Comparison of ENCODE assay signal across 8 cellular contexts in the genomic region with DNA sequence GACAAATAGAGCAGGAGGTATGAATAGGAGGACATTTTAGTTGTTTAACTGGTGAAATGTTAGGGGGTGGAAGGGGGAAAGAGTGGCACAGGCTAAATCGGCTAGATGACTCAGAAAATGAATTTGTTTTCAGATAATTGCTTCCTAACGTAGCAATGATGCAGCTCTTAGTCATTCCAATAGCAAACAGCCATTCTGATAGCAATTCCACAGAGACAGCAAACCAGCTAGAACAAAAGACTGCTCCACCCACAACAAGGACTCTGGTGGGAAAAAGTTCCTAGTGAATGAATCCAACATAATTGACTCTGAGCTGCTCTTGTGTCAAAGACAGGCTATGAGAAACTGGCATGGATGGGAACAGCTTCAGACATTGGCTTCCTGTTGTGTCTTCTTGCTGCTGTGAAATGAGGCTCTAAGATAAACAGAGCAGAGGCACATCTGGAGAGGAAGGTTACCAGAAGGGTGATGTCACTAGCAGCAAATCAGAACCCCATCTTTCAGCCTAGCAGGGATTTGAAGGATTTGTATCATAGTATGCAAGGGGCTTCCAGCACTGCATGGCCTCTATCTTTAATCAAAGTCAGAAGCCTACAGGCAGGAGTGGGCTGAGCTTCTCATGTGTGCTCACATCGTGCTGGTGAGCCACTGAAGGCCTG. TPM values are rescaled to one million over a fixed set of nuclear protein-coding genes. Genes with fewer than 3 reads are reported as not detected.
DNase-seq lines count a peak whose midpoint lies in the region; ATAC-seq and TF ChIP-seq lines count a peak whose summit lies in the region.

No MANE protein-coding gene starts in this region.

- intact Hi-C loops in activated T-helper 2 cell treated with anti-CD3 and anti-CD28 coated beads, Interferon-gamma antibody, Interleukin-2, Interleukin-4, amounts not matched to agents 10 μg/mL and 5 μg/mL and 100 μg/mL, durations not matched to agents 14 hours and 24 hours and 36 hours (cut with micrococcal nuclease): no loop called here

- peaks cover 15% of the 10 kb centered on the region for H3K4me1 Mint-ChIP-seq in activated T-helper 2 cell treated with anti-CD3 and anti-CD28 coated beads, Interferon-gamma antibody, Interleukin-2, Interleukin-4, amounts not matched to agents 10 μg/mL and 5 μg/mL and 100 μg/mL, durations not matched to agents 14 hours and 24 hours and 36 hours (ENCODE audit: low read depth)
- H3K4me1 Mint-ChIP-seq in naive thymus-derived CD8-positive, alpha-beta T cell: peaks cover 0 to 9% (median 2%) of the 10 kb centered on the region in 4 donors

- H3K27me3 ChIP-seq in hepatocyte (no peaks in the 10 kb centered on the region), suprapubic skin (no peaks in the 10 kb centered on the region)

- peak overlapping the region; percentile 67 for H3K27ac Mint-ChIP-seq in activated T-helper 2 cell treated with anti-CD3 and anti-CD28 coated beads, Interferon-gamma antibody, Interleukin-2, Interleukin-4, amounts not matched to agents 10 μg/mL and 5 μg/mL and 100 μg/mL, durations not matched to agents 14 hours and 24 hours and 36 hours
- H3K27ac Mint-ChIP-seq in naive thymus-derived CD8-positive, alpha-beta T cell: peak overlapping the region in 3 of 10 donors; percentile 22 to 84 (median 82)

- no peaks in the 10 kb centered on the region for H3K9me3 Mint-ChIP-seq in activated T-helper 2 cell treated with anti-CD3 and anti-CD28 coated beads, Interferon-gamma antibody, Interleukin-2, Interleukin-4, amounts not matched to agents 10 μg/mL and 5 μg/mL and 100 μg/mL, durations not matched to agents 14 hours and 24 hours and 36 hours
- no peaks in the 10 kb centered on the region for H3K9me3 Mint-ChIP-seq in naive thymus-derived CD8-positive, alpha-beta T cell

- H4K20me1 ChIP-seq in hepatocyte (ENCODE audit: insufficient read depth, poor library complexity, severe bottlenecking): no peaks in the 10 kb centered on the region

- POLR2A ChIA-PET in naive thymus-derived CD8-positive, alpha-beta T cell (lab: Charles Lee): no interaction called here

- H3K9me3 ChIP-seq in hepatocyte (ENCODE audit: low read depth) (no peaks in the 10 kb centered on the region), suprapubic skin (no peaks in the 10 kb centered on the region)

- TF ChIP-seq EP300 in suprapubic skin (IDR thresholded peaks at IDR 0.05): no peak

- H3K4me3 ChIP-seq in hepatocyte (no peak overlapping the region), suprapubic skin (no peak overlapping the region)

- H3K4me2 ChIP-seq in hepatocyte: peak overlapping the region; percentile 27

- H3K36me3 ChIP-seq in hepatocyte (replicated peaks; ENCODE audit: insufficient read depth, low read depth) (no peaks in the 10 kb centered on the region), suprapubic skin (no peaks in the 10 kb centered on the region)

- H3K27ac ChIP-seq in hepatocyte: peak overlapping the region; percentile 85
- peak overlapping the region; percentile 39 for H3K27ac ChIP-seq in suprapubic skin

- in situ Hi-C loops in G401 (cut with HindIII; ENCODE audit: low sequenced_read_pairs): no loop called here

- no peaks in the 10 kb centered on the region for H3K27me3 Mint-ChIP-seq in activated T-helper 2 cell treated with anti-CD3 and anti-CD28 coated beads, Interferon-gamma antibody, Interleukin-2, Interleukin-4, amounts not matched to agents 10 μg/mL and 5 μg/mL and 100 μg/mL, durations not matched to agents 14 hours and 24 hours and 36 hours (ENCODE audit: low read depth)
- H3K27me3 Mint-ChIP-seq in naive thymus-derived CD8-positive, alpha-beta T cell: no peaks in the 10 kb centered on the region

- no peak overlapping the region for H3K4me3 Mint-ChIP-seq in activated T-helper 2 cell treated with anti-CD3 and anti-CD28 coated beads, Interferon-gamma antibody, Interleukin-2, Interleukin-4, amounts not matched to agents 10 μg/mL and 5 μg/mL and 100 μg/mL, durations not matched to agents 14 hours and 24 hours and 36 hours (ENCODE audit: low read depth)
- no peak overlapping the region for H3K4me3 Mint-ChIP-seq in naive thymus-derived CD8-positive, alpha-beta T cell

- no peaks in the 10 kb centered on the region for H3K79me2 ChIP-seq in hepatocyte

- 8% methylated on average over 3 of the region's 3 CpGs for WGBS in hepatocyte (ENCODE audit: low lambda C conversion rate, missing lambda C conversion rate)
- 30% methylated on average over 3 of the region's 3 CpGs for WGBS in suprapubic skin

- peak; percentile 48 for ATAC-seq in HG03432 (IDR thresholded peaks at IDR 0.05; ENCODE audit: unreplicated experiment)
- ATAC-seq in naive thymus-derived CD8-positive, alpha-beta T cell: no peak
- ATAC-seq in HG02759 (IDR thresholded peaks at IDR 0.05; ENCODE audit: unreplicated experiment): no peak

- no peaks in the 10 kb centered on the region for H3K9me2 ChIP-seq in hepatocyte (replicated peaks; ENCODE audit: insufficient read depth)

- no peak for TF ChIP-seq CTCF in hepatocyte (IDR thresholded peaks at IDR 0.05; ENCODE audit: poor library complexity)
- no peak for TF ChIP-seq CTCF in suprapubic skin (IDR thresholded peaks at IDR 0.05)

- H3K36me3 Mint-ChIP-seq in activated T-helper 2 cell treated with anti-CD3 and anti-CD28 coated beads, Interferon-gamma antibody, Interleukin-2, Interleukin-4, amounts not matched to agents 10 μg/mL and 5 μg/mL and 100 μg/mL, durations not matched to agents 14 hours and 24 hours and 36 hours (ENCODE audit: low read depth): peaks cover 4% of the 10 kb centered on the region
- H3K36me3 Mint-ChIP-seq in naive thymus-derived CD8-positive, alpha-beta T cell: no peaks in the 10 kb centered on the region

- no peak for TF ChIP-seq POLR2A in suprapubic skin (IDR thresholded peaks at IDR 0.05)

- H3K4me1 ChIP-seq in hepatocyte (ENCODE audit: insufficient read depth) (peaks cover 27% of the 10 kb centered on the region), suprapubic skin (peaks cover 24% of the 10 kb centered on the region)

- peak; percentile 31 for DNase-seq in 8988T
- no peak for DNase-seq in activated T-helper 2 cell treated with anti-CD3 and anti-CD28 coated beads, Interferon-gamma antibody, Interleukin-2, Interleukin-4, amounts not matched to agents 10 μg/mL and 5 μg/mL and 100 μg/mL, durations not matched to agents 14 hours and 24 hours and 36 hours (ENCODE audit: low spot score)
- peak; percentile 76 for DNase-seq in hepatocyte (ENCODE audit: low spot score)
- DNase-seq in suprapubic skin (ENCODE audit: low spot score in 2 of 2): no peak
- DNase-seq in naive thymus-derived CD8-positive, alpha-beta T cell: no peak
- DNase-seq in G401 (ENCODE audit: low spot score): no peak

- H2AFZ ChIP-seq in hepatocyte: no peak overlapping the region

RNA-seq across cellular contexts. Expression of gene F2RL1, which starts 28.1 kb away (rescaled TPM):
- total RNA-seq in activated T-helper 2 cell treated with anti-CD3 and anti-CD28 coated beads, Interferon-gamma antibody, Interleukin-2, Interleukin-4, amounts not matched to agents 10 μg/mL and 5 μg/mL and 100 μg/mL, durations not matched to agents 14 hours and 24 hours and 36 hours: 0.09 and 0.16 TPM in 2 replicates
- 210 and 235 TPM in 2 replicates for total RNA-seq in hepatocyte
- polyA plus RNA-seq in hepatocyte: 88.0 and 130 TPM in 2 replicates
- 100 to 1,000 TPM in 2 of 4 donors, 10 to 100 TPM in 2; 20.8 to 107 (median 77.7) TPM for total RNA-seq in suprapubic skin
- total RNA-seq in naive thymus-derived CD8-positive, alpha-beta T cell: 1 to 10 TPM; 3.1 to 4.2 TPM
- 1 to 10 TPM in 2 of 3 donors, under 1 TPM in 1; 0.48 to 4.7 (median 2.0) TPM for polyA plus RNA-seq in naive thymus-derived CD8-positive, alpha-beta T cell
- 162 and 209 TPM in 2 replicates for total RNA-seq in G401 (2014; rRNA removed; shearing (Covaris generic))

RNA-seq across cellular contexts. Expression of gene S100Z, which starts 59.1 kb away (rescaled TPM):
- total RNA-seq in activated T-helper 2 cell treated with anti-CD3 and anti-CD28 coated beads, Interferon-gamma antibody, Interleukin-2, Interleukin-4, amounts not matched to agents 10 μg/mL and 5 μg/mL and 100 μg/mL, durations not matched to agents 14 hours and 24 hours and 36 hours: 0.99 and 1.1 TPM in 2 replicates
- total RNA-seq in hepatocyte (0.32 and 1.4 TPM in 2 replicates), suprapubic skin (not detected)
- 0.39 and 0.51 TPM in 2 replicates for polyA plus RNA-seq in hepatocyte
- total RNA-seq in naive thymus-derived CD8-positive, alpha-beta T cell: not detected
- polyA plus RNA-seq in naive thymus-derived CD8-positive, alpha-beta T cell: not detected
- 2.0 and 21.2 TPM in 2 replicates for total RNA-seq in G401 (2014; rRNA removed; shearing (Covaris generic))

Comparison
In these comparisons a context has a peak if more than half of its experiments do, and no peak if none do; other contexts are left out.
1. DNase-seq: peak in 8988T (single experiment) and hepatocyte (single experiment); none in activated T-helper 2 cell treated with anti-CD3 and anti-CD28 coated beads, Interferon-gamma antibody, Interleukin-2, Interleukin-4, amounts not matched to agents 10 μg/mL and 5 μg/mL and 100 μg/mL, durations not matched to agents 14 hours and 24 hours and 36 hours (single experiment), suprapubic skin (0 of 2), naive thymus-derived CD8-positive, alpha-beta T cell (0 of 10) and G401 (single experiment).
2. RNA of gene F2RL1, which starts 28.1 kb away (total RNA-seq): 210 to 235 TPM in hepatocyte, 162 to 209 TPM in G401 and 20.8 to 107 TPM in suprapubic skin; 3.1 to 4.2 TPM in naive thymus-derived CD8-positive, alpha-beta T cell and 0.09 to 0.16 TPM in activated T-helper 2 cell treated with anti-CD3 and anti-CD28 coated beads, Interferon-gamma antibody, Interleukin-2, Interleukin-4, amounts not matched to agents 10 μg/mL and 5 μg/mL and 100 μg/mL, durations not matched to agents 14 hours and 24 hours and 36 hours; every median in the first group is over 4 times any median in the second.